Comparison of ENCODE assay signal across 11 cellular contexts in genomic region chr1:198660341-198661056, GRCh38. TPM values are rescaled to one million over a fixed set of nuclear protein-coding genes. Genes with fewer than 3 reads are reported as not detected.
DNase-seq lines count a peak whose midpoint lies in the region; ATAC-seq, FAIRE-seq and TF ChIP-seq lines count a peak whose summit lies in the region.
"Had no signal": no experiment of that assay in that cellular context is flagged by ENCODE, and none has a peak within 500 bp of the region (broad histone marks: within the 10 kb centered on the region; RNA-seq: fewer than 3 reads in every experiment).

No MANE protein-coding gene starts in this region.

- peaks cover 33% of the 10 kb centered on the region for H3K4me1 ChIP-seq in GM23248 (ENCODE audit: insufficient read depth)
- H3K4me1 ChIP-seq in naive thymus-derived CD4-positive, alpha-beta T cell (ENCODE audit: control insufficient read depth in 2 of 2, insufficient read depth in 2 of 2, low read length in 2 of 2): peaks cover 59 to 72% of the 10 kb centered on the region in 2 donors
- H3K4me1 ChIP-seq: pancreas had no signal

- no peaks in the 10 kb centered on the region for H4K20me1 ChIP-seq in GM23248 (ENCODE audit: insufficient read depth)

- H3K9me3 ChIP-seq in GM23248 (ENCODE audit: low read depth) (no peaks in the 10 kb centered on the region), MG63 (0 out of 2 replicates have a peak, but pooled peaks cover under 1% of the 10 kb centered on the region)
- H3K9me3 ChIP-seq in naive thymus-derived CD4-positive, alpha-beta T cell (ENCODE audit: control insufficient read depth in 2 of 3, low read length in 3 of 3): no peaks in the 10 kb centered on the region
- H3K9me3 ChIP-seq: pancreas had no signal

- H3K4me1 Mint-ChIP-seq in IgD-negative memory B cell (peaks cover 61 to 67% (median 64%) of the 10 kb centered on the region in 3 donors), MCF 10A (ENCODE audit: insufficient read depth, unreplicated experiment) (peaks cover 24% of the 10 kb centered on the region)
- peaks cover 47 to 93% (median 80%) of the 10 kb centered on the region in 7 donors for H3K4me1 Mint-ChIP-seq in naive thymus-derived CD4-positive, alpha-beta T cell

- H3K36me3 ChIP-seq in GM23248 (ENCODE audit: low read depth): no peaks in the 10 kb centered on the region
- H3K36me3 ChIP-seq in naive thymus-derived CD4-positive, alpha-beta T cell (ENCODE audit: control insufficient read depth in 2 of 3, insufficient read depth in 3 of 3, low read length in 3 of 3): peaks cover 0 to 4% (median 3%) of the 10 kb centered on the region in 3 experiments
- H3K36me3 ChIP-seq in MG63: peaks cover under 1% of the 10 kb centered on the region; the same call in 1 of the 2 replicates
- H3K36me3 ChIP-seq: pancreas had no signal

- H3K4me3 Mint-ChIP-seq in IgD-negative memory B cell (peak overlapping the region; percentile 27 to 60 (median 56)), MCF 10A (ENCODE audit: unreplicated experiment) (no peak overlapping the region)
- peak overlapping the region; percentile 3 to 89 (median 77) for H3K4me3 Mint-ChIP-seq in naive thymus-derived CD4-positive, alpha-beta T cell

- no peak overlapping the region for H3K27ac ChIP-seq in GM23248
- H3K27ac ChIP-seq in naive thymus-derived CD4-positive, alpha-beta T cell (ENCODE audit: low read depth, low read length): peak overlapping the region; percentile 68
- H3K27ac ChIP-seq: pancreas had no signal

- H3K9me2 ChIP-seq in GM23248 (ENCODE audit: insufficient read depth): no peaks in the 10 kb centered on the region

- no TSS peak for BruUV-seq in MCF 10A (replicated peaks; lab: Mats Ljungman, UMichigan)

- CTCF ChIA-PET in naive thymus-derived CD4-positive, alpha-beta T cell (lab: Charles Lee): interaction anchor here (0.6 to 1.0 kb wide), 2 partner anchors 9 to 12 kb away, joined by 3 read pairs; no protein-coding TSS in a partner anchor
- CTCF ChIA-PET in MCF 10A (lab: Yijun Ruan, JAX): no interaction called here

- no peak for DNase-seq in GM23248
- no peak for DNase-seq in naive thymus-derived CD4-positive, alpha-beta T cell
- DNase-seq in MG63: no peak
- no peak for DNase-seq in MCF 10A (ENCODE audit: unreplicated experiment)
- no peak for DNase-seq in H54 (ENCODE audit: insufficient read length, low spot score)
- DNase-seq: activated CD4-positive, CD25-positive, alpha-beta regulatory T cell; cerebellar nuclear complex; NCI-H774; pancreas had no signal

- no peaks in the 10 kb centered on the region for H3K79me2 ChIP-seq in GM23248 (ENCODE audit: insufficient read depth)

- in situ Hi-C loops in GM23248 (cut with MboI): no loop called here

- H2AFZ ChIP-seq in GM23248: peak overlapping the region; percentile 25; the same call in 1 of the 2 replicates

- no peak for FAIRE-seq in H54 (lab: Jason Lieb, UNC)

- no peak overlapping the region for H3K4me3 ChIP-seq in GM23248
- peak overlapping the region; percentile 29 for H3K4me3 ChIP-seq in naive thymus-derived CD4-positive, alpha-beta T cell (ENCODE audit: low read length)
- H3K4me3 ChIP-seq in MG63: no peak overlapping the region
- H3K4me3 ChIP-seq: pancreas had no signal

- H3K9ac ChIP-seq in GM23248: no peak overlapping the region

- H3K27me3 Mint-ChIP-seq in IgD-negative memory B cell: no peaks in the 10 kb centered on the region
- no peaks in the 10 kb centered on the region for H3K27me3 Mint-ChIP-seq in naive thymus-derived CD4-positive, alpha-beta T cell
- no peaks in the 10 kb centered on the region for H3K27me3 Mint-ChIP-seq in MCF 10A (ENCODE audit: insufficient read depth, unreplicated experiment)

- no peak for TF ChIP-seq POLR2A in H54 (IDR thresholded peaks at IDR 0.05; ENCODE audit: low read depth, low read length)

- H3K27me3 ChIP-seq in GM23248 (replicated peaks; ENCODE audit: insufficient read depth) (no peaks in the 10 kb centered on the region), MG63 (no peaks in the 10 kb centered on the region)
- H3K27me3 ChIP-seq in naive thymus-derived CD4-positive, alpha-beta T cell (ENCODE audit: control insufficient read depth in 2 of 2, insufficient read depth in 2 of 2, low read length in 2 of 2): no peaks in the 10 kb centered on the region
- H3K27me3 ChIP-seq: pancreas had no signal

- H3K36me3 Mint-ChIP-seq in IgD-negative memory B cell (peaks cover 8% of the 10 kb centered on the region), MCF 10A (ENCODE audit: insufficient read depth, unreplicated experiment) (no peaks in the 10 kb centered on the region)
- peaks cover 0 to 36% (median 21%) of the 10 kb centered on the region in 5 donors for H3K36me3 Mint-ChIP-seq in naive thymus-derived CD4-positive, alpha-beta T cell

- no peak for TF ChIP-seq CTCF in MCF 10A (IDR thresholded peaks at IDR 0.05; ENCODE audit: unreplicated experiment)

- peaks cover 32% of the 10 kb centered on the region for H3F3A ChIP-seq in GM23248 (ENCODE audit: insufficient read depth)

- ATAC-seq in GM18907 (IDR thresholded peaks at IDR 0.05; ENCODE audit: unreplicated experiment): peak; percentile 41
- ATAC-seq in naive thymus-derived CD4-positive, alpha-beta T cell: no peak
- ATAC-seq: pancreas had no signal

- WGBS in GM23248 (ENCODE audit: low coverage in 1 of 2, low lambda C conversion rate in 2 of 2, missing lambda C conversion rate in 2 of 2), 2 experiments: 95 to 98% methylated on average over 1 of the region's 1 CpG

- H3K9me3 Mint-ChIP-seq in IgD-negative memory B cell: no peaks in the 10 kb centered on the region
- H3K9me3 Mint-ChIP-seq in naive thymus-derived CD4-positive, alpha-beta T cell: no peaks in the 10 kb centered on the region
- H3K9me3 Mint-ChIP-seq in MCF 10A (ENCODE audit: unreplicated experiment): no peaks in the 10 kb centered on the region

- intact Hi-C loops in naive thymus-derived CD4-positive, alpha-beta T cell (cut with micrococcal nuclease): loop anchor here in 1 of 2 donors (1.0 kb wide), 2 partner anchors 8 to 18 kb away; no protein-coding TSS in a partner anchor
- intact Hi-C loops in MCF 10A (cut with micrococcal nuclease): no loop called here

- no peak overlapping the region for H3K4me2 ChIP-seq in GM23248 (ENCODE audit: unreplicated experiment)

- POLR2A ChIA-PET in naive thymus-derived CD4-positive, alpha-beta T cell (lab: Charles Lee): interaction anchor here (0.6 to 10.1 kb wide), 8 partner anchors 12 to 140 kb away, joined by 3 to 143 read pairs (median 5); no protein-coding TSS in a partner anchor
- POLR2A ChIA-PET in MCF 10A (lab: Yijun Ruan, JAX): interaction anchor here (0.9 to 1.4 kb wide), 2 partner anchors 9 to 21 kb away, joined by 4 to 5 read pairs; no protein-coding TSS in a partner anchor

- H3K27ac Mint-ChIP-seq in IgD-negative memory B cell: peak overlapping the region; percentile 6 to 89 (median 57)
- peak overlapping the region; percentile 84 to 98 (median 89) for H3K27ac Mint-ChIP-seq in naive thymus-derived CD4-positive, alpha-beta T cell
- no peak overlapping the region for H3K27ac Mint-ChIP-seq in MCF 10A (ENCODE audit: low read depth, unreplicated experiment)

RNA-seq across cellular contexts. Expression of gene PTPRC, which starts 21.7 kb away (rescaled TPM):
- total RNA-seq in GM23248 (2014; rRNA removed; shearing (Covaris generic)): 0.38 and 0.86 TPM in 2 replicates
- polyA plus RNA-seq in GM23248 (2016; fragmentation: Nextera tagmentation; extraction: Ambion mirVana) (0.66 and 0.70 TPM in 2 replicates), IgD-negative memory B cell (744 TPM)
- total RNA-seq in naive thymus-derived CD4-positive, alpha-beta T cell: 1,000 to 10,000 TPM in 3 of 5 experiments, 100 to 1,000 TPM in 2; 739 to 1,121 (median 1,015) TPM
- polyA plus RNA-seq in naive thymus-derived CD4-positive, alpha-beta T cell: 1,000 to 10,000 TPM; 1,177 to 1,286 TPM
- 7.0 and 12.1 TPM in 2 replicates for total RNA-seq in MG63 (2014; rRNA removed; shearing (Covaris generic); ENCODE audit: low replicate concordance)
- total RNA-seq in MCF 10A (2022): not detected in 2 replicates

Comparison
In these comparisons a context has a peak if more than half of its experiments do, and no peak if none do; other contexts are left out.
1. RNA of gene PTPRC, which starts 21.7 kb away (total RNA-seq): 739 to 1,121 TPM in naive thymus-derived CD4-positive, alpha-beta T cell; 7.0 to 12.1 TPM in MG63, 0.38 to 0.86 TPM in GM23248 and not detected in MCF 10A; every median in the first group is over 10 times any median in the second.